Comparison of ENCODE assay signal across 10 cellular contexts in the genomic region with DNA sequence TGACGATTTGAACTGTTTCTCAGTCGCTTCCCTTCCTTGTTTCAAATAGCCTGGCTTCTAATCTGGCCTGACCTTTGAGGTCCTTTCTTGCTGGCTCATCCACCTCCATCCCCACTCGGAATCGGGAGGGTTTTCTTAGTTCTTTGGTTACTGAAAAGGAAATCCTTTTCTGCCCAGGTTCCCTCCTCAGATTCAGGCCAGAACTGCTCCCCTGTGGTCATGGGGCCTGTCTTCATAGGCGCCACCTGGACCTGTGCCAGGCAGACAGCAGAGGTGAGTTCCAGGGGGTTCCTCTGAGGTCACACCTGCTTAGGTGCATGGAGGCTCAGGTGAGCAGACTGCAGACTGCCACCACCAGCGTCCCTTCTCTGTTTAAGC.
DNase-seq lines count a peak whose midpoint lies in the region; ATAC-seq, FAIRE-seq and TF ChIP-seq lines count a peak whose summit lies in the region.
"Had no signal": no experiment of that assay in that cellular context is flagged by ENCODE, and none has a peak within 500 bp of the region (broad histone marks: within the 10 kb centered on the region; RNA-seq: fewer than 3 reads in every experiment).

No MANE protein-coding gene starts in this region.

- no peaks in the 10 kb centered on the region for H3K4me1 ChIP-seq in colonic mucosa
- peaks cover 0 to 4% (median 0%) of the 10 kb centered on the region in 4 donors for H3K4me1 ChIP-seq in transverse colon
- H3K4me1 ChIP-seq in adrenal gland (replicated peaks in 1 of 2), result no peaks in the 10 kb centered on the region
- H3K4me1 ChIP-seq: suprapubic skin had no signal

- TF ChIP-seq POLR2A in GM12892 (IDR thresholded peaks at IDR 0.05; ENCODE audit: low read depth, low read length), result peak; percentile 31; the same call in 1 of the 2 replicates
- no peak for TF ChIP-seq POLR2A in transverse colon (IDR thresholded peaks at IDR 0.05)
- no peak for TF ChIP-seq POLR2A in adrenal gland (IDR thresholded peaks at IDR 0.05)

- no peak overlapping the region for H3K4me3 ChIP-seq in colonic mucosa
- no peak overlapping the region for H3K4me3 ChIP-seq in transverse colon
- no peak overlapping the region for H3K4me3 ChIP-seq in adrenal gland
- H3K4me3 ChIP-seq: suprapubic skin had no signal

- TF ChIP-seq EP300 in transverse colon (IDR thresholded peaks at IDR 0.05; ENCODE audit: low read depth), result no peak

- peak; percentile 15 for ATAC-seq in GM21360 (IDR thresholded peaks at IDR 0.05; ENCODE audit: unreplicated experiment)

- no peak overlapping the region for H3K9ac ChIP-seq in colonic mucosa (ENCODE audit: low read depth in 2 of 2, low read length in 2 of 2)

- DNase-seq in GM12892 (ENCODE audit: insufficient read length) (no peak), NCI-H1105 (lab: John Stamatoyannopoulos, UW) (peak; percentile 26), colonic mucosa (no peak), transverse colon (no peak), adrenal gland (no peak), superior temporal gyrus (ENCODE audit: extremely low spot score) (no peak), NCI-H128 (lab: John Stamatoyannopoulos, UW; ENCODE audit: unreplicated experiment) (no peak)
- DNase-seq: kidney had no signal

- FAIRE-seq in GM12892 (lab: Jason Lieb, UNC), result no peak
- FAIRE-seq: kidney had no signal

- H3K27me3 ChIP-seq in colonic mucosa (no peaks in the 10 kb centered on the region), transverse colon (no peaks in the 10 kb centered on the region), adrenal gland (no peaks in the 10 kb centered on the region)
- H3K27me3 ChIP-seq: suprapubic skin had no signal

- intact Hi-C loops in colonic mucosa (cut with DNase I), result loop anchor here (10.0 kb wide), 1 partner anchor 140 kb away; no protein-coding TSS in a partner anchor
- intact Hi-C loops in transverse colon (cut with DNase I; ENCODE audit: low total_unique reads), result no loop called here
- intact Hi-C loops in adrenal gland (cut with DNase I), result no loop called here

- H3K27ac ChIP-seq in colonic mucosa (no peak overlapping the region), transverse colon (no peak overlapping the region), adrenal gland (no peak overlapping the region)
- H3K27ac ChIP-seq: suprapubic skin had no signal

- WGBS in transverse colon (ENCODE audit: low coverage in 1 of 2), 2 donors, result 51 to 52% methylated on average over 3 to 6 of the region's 6 CpGs
- WGBS in adrenal gland, 4 donors, result 56 to 67% (median 65%) methylated on average over 6 of the region's 6 CpGs

- in situ Hi-C loops in transverse colon (cut with MboI; ENCODE audit: low pct_ligation_motif_present in 1 of 4, low pct_unique_long_range_greater_than_20kb in 1 of 4, low sequenced_read_pairs in 3 of 4), result no loop called here

- H3K36me3 ChIP-seq in colonic mucosa, result no peaks in the 10 kb centered on the region
- no peaks in the 10 kb centered on the region for H3K36me3 ChIP-seq in transverse colon
- H3K36me3 ChIP-seq in adrenal gland (replicated peaks in 1 of 2), result no peaks in the 10 kb centered on the region
- H3K36me3 ChIP-seq: suprapubic skin had no signal

- TF ChIP-seq CTCF in colonic mucosa (IDR thresholded peaks at IDR 0.05) (peak; percentile 6), transverse colon (IDR thresholded peaks at IDR 0.05) (no peak), adrenal gland (IDR thresholded peaks at IDR 0.05) (no peak)

- no peaks in the 10 kb centered on the region for H3K9me3 ChIP-seq in colonic mucosa
- H3K9me3 ChIP-seq in transverse colon, result no peaks in the 10 kb centered on the region
- H3K9me3 ChIP-seq in adrenal gland (replicated peaks in 1 of 3), result no peaks in the 10 kb centered on the region
- H3K9me3 ChIP-seq: suprapubic skin had no signal
